In the genomic region with DNA sequence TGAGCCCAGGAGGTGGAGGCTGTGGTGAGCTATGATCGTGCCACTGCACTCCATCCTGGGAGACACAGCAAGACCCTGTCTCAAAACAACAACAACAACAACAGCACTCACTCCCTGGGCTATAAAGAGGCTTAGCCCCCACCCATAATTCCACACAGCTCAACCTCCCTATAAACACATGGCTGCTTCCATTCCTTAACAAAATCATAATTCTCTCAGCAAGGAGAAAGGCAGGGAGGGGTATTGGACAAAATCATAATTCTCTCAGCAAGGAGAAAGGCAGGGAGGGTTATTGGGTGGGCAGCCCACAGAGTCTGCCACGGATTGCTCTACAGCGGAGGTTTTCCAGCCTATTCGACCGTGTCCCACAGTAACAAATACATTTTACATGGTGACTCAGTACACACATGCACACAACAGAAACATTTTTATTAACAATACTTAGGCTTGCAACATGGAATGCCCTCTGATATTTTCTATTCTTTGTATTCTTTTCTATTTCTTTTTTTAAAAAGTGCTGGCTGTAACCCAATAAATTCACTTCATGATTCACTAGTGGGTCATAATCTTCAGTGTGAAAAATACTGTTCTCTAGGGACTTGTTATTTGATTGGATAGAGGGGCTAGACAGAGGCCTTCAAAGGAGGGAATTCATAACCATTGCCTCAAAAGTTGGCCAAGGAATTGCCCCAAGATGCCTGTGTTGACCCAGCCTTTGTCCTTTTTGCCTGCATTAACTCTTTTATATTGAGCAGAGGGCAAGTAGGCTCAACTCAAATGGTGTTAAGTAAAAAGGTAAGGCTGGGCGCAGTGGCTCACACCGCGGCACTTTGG, we compare ENCODE assay signal across 1 cellular context.
TF ChIP-seq lines count a peak whose summit lies in the region.

No MANE protein-coding gene starts in this region.

TF ChIP-seq in GM12878, 131 proteins besides CTCF, POLR2A, EP300 and RAD21:
- TF ChIP-seq NFXL1 (IDR thresholded peaks at IDR 0.05; ENCODE audit: borderline replicate concordance) = peak; percentile 56; the same call in 1 of the 2 replicates
- no peak for TF ChIP-seq CBX3 (IDR thresholded peaks at IDR 0.05; ENCODE audit: borderline replicate concordance, low read depth)
- TF ChIP-seq ETV6 (conservative IDR thresholded peaks at IDR 0.05 in 1 of 2, IDR thresholded peaks at IDR 0.05 in 1 of 2; ENCODE audit: borderline replicate concordance in 1 of 2, low read depth in 1 of 2) = 0 out of 4 replicates have a peak, but pooled peaks of 1 of the 2 experiments have one; percentile 26
